In genomic region chr19:41821003-41821735, GRCh38 we compare ENCODE assay signal across 8 cellular contexts. TPM values are rescaled to one million over a fixed set of nuclear protein-coding genes. Genes with fewer than 3 reads are reported as not detected.
DNase-seq lines count a peak whose midpoint lies in the region; ATAC-seq and TF ChIP-seq lines count a peak whose summit lies in the region.

No MANE protein-coding gene starts in this region.

- no CpG with 5 or more reads among the region's 12 CpGs for WGBS in iPS DF 6.9 (ENCODE audit: insufficient coverage, insufficient read length)

- H3K9me3 ChIP-seq in PC-3 (ENCODE audit: low read length) (no peaks in the 10 kb centered on the region), iPS DF 6.9 (ENCODE audit: control insufficient read depth, insufficient read depth, low read length) (no peaks in the 10 kb centered on the region)

- peak; percentile 83 for TF ChIP-seq CTCF in PC-3 (conservative IDR thresholded peaks at IDR 0.05; ENCODE audit: low read depth, low read length)

- H3K27me3 Mint-ChIP-seq in activated naive CD4-positive, alpha-beta T cell treated with anti-CD3 and anti-CD28 coated beads, Interleukin-2, amount 10 ng/mL, durations not matched to agents 7 days and 5 days, result peaks cover 24% of the 10 kb centered on the region

- H3K4me3 ChIP-seq in PC-3 (ENCODE audit: low read length), result peak overlapping the region; percentile 33; the same call in 1 of the 2 replicates
- no peak overlapping the region for H3K4me3 ChIP-seq in iPS DF 6.9 (ENCODE audit: low read length)

- H3K27ac ChIP-seq in PC-3 (ENCODE audit: low read length) (no peak overlapping the region), iPS DF 6.9 (ENCODE audit: low read length) (no peak overlapping the region)

- H3F3A ChIP-seq in PC-3 (ENCODE audit: low read length, unreplicated experiment), result no peaks in the 10 kb centered on the region

- ATAC-seq in PC-3 (peak; percentile 87), HG03095 (IDR thresholded peaks at IDR 0.05; ENCODE audit: unreplicated experiment) (no peak)

- DNase-seq in EL, result peak; percentile 27
- DNase-seq in LHCN-M2 (ENCODE audit: low read depth), result peak; percentile 13
- peak; percentile 72 for DNase-seq in PC-3
- peak; percentile 64 for DNase-seq in activated naive CD4-positive, alpha-beta T cell treated with anti-CD3 and anti-CD28 coated beads, Interleukin-2, amount 10 ng/mL, durations not matched to agents 7 days and 5 days
- DNase-seq in iPS DF 6.9 (ENCODE audit: low read depth, low spot score), result peak; percentile 41
- DNase-seq in stimulated activated CD4-positive, alpha-beta T cell treated with anti-CD3 and anti-CD28 coated beads, Interleukin-2, amount 100 ng/mL, for 48 hours, result peak; percentile 36 to 45
- no peak for DNase-seq in epidermal melanocyte (ENCODE audit: insufficient read length, low spot score)

- H3K4me3 Mint-ChIP-seq in activated naive CD4-positive, alpha-beta T cell treated with anti-CD3 and anti-CD28 coated beads, Interleukin-2, amount 10 ng/mL, durations not matched to agents 7 days and 5 days, result no peak overlapping the region

- POLR2A ChIA-PET in PC-3 (lab: Charles Lee; ENCODE audit: unreplicated experiment), result no interaction called here

- no peaks in the 10 kb centered on the region for H3K27me3 ChIP-seq in PC-3 (ENCODE audit: low read length)
- no peaks in the 10 kb centered on the region for H3K27me3 ChIP-seq in iPS DF 6.9 (ENCODE audit: control insufficient read depth, insufficient read depth, low read length)

- no peak overlapping the region for H3K9ac ChIP-seq in PC-3 (ENCODE audit: low read length)

- peak overlapping the region; percentile 85 for H2AFZ ChIP-seq in PC-3 (ENCODE audit: low read length)

- H3K27ac Mint-ChIP-seq in activated naive CD4-positive, alpha-beta T cell treated with anti-CD3 and anti-CD28 coated beads, Interleukin-2, amount 10 ng/mL, durations not matched to agents 7 days and 5 days, result no peak overlapping the region

- no peaks in the 10 kb centered on the region for H4K20me1 ChIP-seq in PC-3 (ENCODE audit: low read length)

- H3K79me2 ChIP-seq in PC-3 (ENCODE audit: low read length), result no peaks in the 10 kb centered on the region

- intact Hi-C loops in PC-3 (cut with micrococcal nuclease), result loop anchor here (2.0 kb wide), 2 partner anchors 28 to 68 kb away; no protein-coding TSS in a partner anchor

- H3K4me1 Mint-ChIP-seq in activated naive CD4-positive, alpha-beta T cell treated with anti-CD3 and anti-CD28 coated beads, Interleukin-2, amount 10 ng/mL, durations not matched to agents 7 days and 5 days, result no peaks in the 10 kb centered on the region

- no peaks in the 10 kb centered on the region for H3K36me3 Mint-ChIP-seq in activated naive CD4-positive, alpha-beta T cell treated with anti-CD3 and anti-CD28 coated beads, Interleukin-2, amount 10 ng/mL, durations not matched to agents 7 days and 5 days

- H3K4me1 ChIP-seq in PC-3 (ENCODE audit: insufficient read depth, low read length), result no peaks in the 10 kb centered on the region
- no peaks in the 10 kb centered on the region for H3K4me1 ChIP-seq in iPS DF 6.9 (ENCODE audit: control insufficient read depth, insufficient read depth, low read length)

- peak overlapping the region; percentile 57; the same call in 1 of the 2 replicates for H3K4me2 ChIP-seq in PC-3 (ENCODE audit: low read length)

- no peaks in the 10 kb centered on the region for H3K36me3 ChIP-seq in PC-3 (ENCODE audit: low read depth, low read length)
- H3K36me3 ChIP-seq in iPS DF 6.9 (ENCODE audit: control insufficient read depth, insufficient read depth, low read length), result no peaks in the 10 kb centered on the region

- CTCF ChIA-PET in PC-3 (lab: Charles Lee), result interaction anchor here (0.6 to 1.7 kb wide), 4 partner anchors 28 to 114 kb away, joined by 3 to 19 read pairs (median 5); no protein-coding TSS in a partner anchor
- CTCF ChIA-PET in activated naive CD4-positive, alpha-beta T cell treated with anti-CD3 and anti-CD28 coated beads, Interleukin-2, amount 10 ng/mL, durations not matched to agents 7 days and 5 days (lab: Charles Lee), result interaction anchor here (0.7 to 14.0 kb wide), 10 partner anchors 10 to 172 kb away, joined by 3 to 158 read pairs (median 4); partner anchors contain the start of gene CEACAM3

- no TSS peak for BruUV-seq in PC-3 (replicated peaks; lab: Mats Ljungman, UMichigan)

- no peaks in the 10 kb centered on the region for H3K9me3 Mint-ChIP-seq in activated naive CD4-positive, alpha-beta T cell treated with anti-CD3 and anti-CD28 coated beads, Interleukin-2, amount 10 ng/mL, durations not matched to agents 7 days and 5 days

- no peaks in the 10 kb centered on the region for H3K9me2 ChIP-seq in PC-3 (replicated peaks; ENCODE audit: low read length)

RNA-seq across cellular contexts. Expression of gene LYPD4, which starts 23.3 kb away (rescaled TPM):
- total RNA-seq in LHCN-M2 (2014; rRNA removed) (not detected in 2 replicates), PC-3 (2014; rRNA removed) (not detected in 2 replicates)
- not detected for polyA plus RNA-seq in LHCN-M2 (2012)

RNA-seq across cellular contexts. Expression of gene DMRTC2, which starts 23.7 kb away (rescaled TPM):
- total RNA-seq in LHCN-M2 (2014; rRNA removed), result not detected in 2 replicates
- polyA plus RNA-seq in LHCN-M2 (2012), result not detected
- not detected in 2 replicates for total RNA-seq in PC-3 (2014; rRNA removed)

RNA-seq across cellular contexts. Expression of gene CEACAM3, which starts 24.8 kb away (rescaled TPM):
- total RNA-seq in LHCN-M2 (2014; rRNA removed) (not detected in 2 replicates), PC-3 (2014; rRNA removed) (not detected in 2 replicates)
- polyA plus RNA-seq in LHCN-M2 (2012), result not detected

RNA-seq across cellular contexts. Expression of gene RPS19, which starts 38.9 kb away (rescaled TPM):
- total RNA-seq in LHCN-M2 (2014; rRNA removed) (610 and 611 TPM in 2 replicates), PC-3 (2014; rRNA removed) (1,687 and 1,830 TPM in 2 replicates)
- 4,801 TPM for polyA plus RNA-seq in LHCN-M2 (2012)

RNA-seq across cellular contexts. Expression of gene CD79A, which starts 55.9 kb away (rescaled TPM):
- total RNA-seq in LHCN-M2 (2014; rRNA removed) (0.23 and 0.64 TPM in 2 replicates), PC-3 (2014; rRNA removed) (0.11 TPM in 1 of 2 replicates, not detected in the other)
- polyA plus RNA-seq in LHCN-M2 (2012), result 0.07 TPM
